Comparison of ENCODE assay signal across 1 cellular context in the genomic region with DNA sequence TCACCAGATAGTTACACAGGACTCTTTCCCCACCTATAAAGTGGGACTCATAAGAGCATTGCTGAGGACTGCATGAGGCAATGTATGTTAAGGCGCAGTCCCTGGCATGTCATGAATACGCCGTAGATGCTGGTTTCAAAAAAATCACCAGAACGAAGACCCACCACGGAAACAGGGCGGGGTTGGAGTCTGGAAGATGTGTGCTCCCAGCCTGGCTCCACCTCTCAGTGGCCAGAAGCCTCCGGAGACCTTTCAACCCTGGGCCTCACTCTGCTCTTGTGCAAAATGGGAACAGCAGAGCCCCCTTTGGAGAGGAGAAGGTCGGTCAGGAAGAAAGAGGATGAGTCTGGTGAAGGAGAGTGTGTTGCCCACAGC.
TF ChIP-seq lines count a peak whose summit lies in the region.

No MANE protein-coding gene starts in this region.

TF ChIP-seq in H1, 55 proteins besides CTCF, POLR2A, EP300 and RAD21 (continued from another document):
- no peak for TF ChIP-seq CBX5 (IDR thresholded peaks at IDR 0.05; ENCODE audit: low read depth, low read length)
- TF ChIP-seq, protein P1, sequence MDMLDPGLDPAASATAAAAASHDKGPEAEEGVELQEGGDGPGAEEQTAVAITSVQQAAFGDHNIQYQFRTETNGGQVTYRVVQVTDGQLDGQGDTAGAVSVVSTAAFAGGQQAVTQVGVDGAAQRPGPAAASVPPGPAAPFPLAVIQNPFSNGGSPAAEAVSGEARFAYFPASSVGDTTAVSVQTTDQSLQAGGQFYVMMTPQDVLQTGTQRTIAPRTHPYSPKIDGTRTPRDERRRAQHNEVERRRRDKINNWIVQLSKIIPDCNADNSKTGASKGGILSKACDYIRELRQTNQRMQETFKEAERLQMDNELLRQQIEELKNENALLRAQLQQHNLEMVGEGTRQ (IDR thresholded peaks at IDR 0.05; ENCODE audit: low read length) = no peak
- TF ChIP-seq ASH2L (IDR thresholded peaks at IDR 0.05; ENCODE audit: low read length) = no peak
- TF ChIP-seq CBX8 (IDR thresholded peaks at IDR 0.05; ENCODE audit: borderline replicate concordance, low read depth, low read length) = no peak
- TF ChIP-seq HDAC2 (IDR thresholded peaks at IDR 0.05; ENCODE audit: borderline replicate concordance in 1 of 2, low read depth in 2 of 2, low read length in 2 of 2) = no peak
- TF ChIP-seq SP2 (IDR thresholded peaks at IDR 0.05; ENCODE audit: low read length) = no peak
- no peak for TF ChIP-seq RNF2 (IDR thresholded peaks at IDR 0.05; ENCODE audit: borderline replicate concordance, low read depth, low read length, missing control alignments, poor library complexity, severe bottlenecking)
- no peak for TF ChIP-seq PHF8 (conservative IDR thresholded peaks at IDR 0.05; ENCODE audit: low read depth, low read length)
- TF ChIP-seq TBP (IDR thresholded peaks at IDR 0.05; ENCODE audit: low read depth, low read length) = no peak
- TF ChIP-seq JUND (IDR thresholded peaks at IDR 0.05; ENCODE audit: low read length) = no peak
- no peak for TF ChIP-seq TEAD4 (IDR thresholded peaks at IDR 0.05; ENCODE audit: low read depth, low read length)
TF ChIP-seq in H1: peak in this region for 0.
